14 cellular contexts compared by ENCODE assay signal in the genomic region with DNA sequence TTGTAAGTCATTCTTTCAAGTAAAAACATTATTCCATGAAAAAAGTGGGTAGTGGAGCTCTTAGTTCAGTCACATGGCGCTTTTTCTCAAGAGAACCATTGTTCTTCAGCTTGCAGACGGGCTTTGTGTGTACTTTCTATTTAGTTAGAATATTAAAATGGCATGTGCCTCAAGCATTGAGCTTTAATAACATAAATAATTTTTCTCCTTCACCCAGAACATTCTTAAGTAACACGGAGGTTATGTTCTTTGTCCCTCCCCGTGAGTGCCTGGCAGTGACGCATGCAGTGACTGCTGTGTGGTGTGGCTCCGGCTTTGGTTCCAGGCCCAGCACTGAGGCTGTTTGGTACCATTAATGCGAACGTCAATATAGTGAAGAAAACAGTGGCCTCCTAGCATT.
"Had no signal": no experiment of that assay in that cellular context is flagged by ENCODE, and none has a peak within 500 bp of the region (broad histone marks: within the 10 kb centered on the region; RNA-seq: fewer than 3 reads in every experiment).

No MANE protein-coding gene starts in this region.

- H3K27ac ChIP-seq: ascending aorta, cardiac muscle cell, left ventricle myocardium inferior, VCaP had no signal

- H3K9me3 Mint-ChIP-seq: activated naive CD8-positive, alpha-beta T cell treated with anti-CD3 and anti-CD28 coated beads for 36 hours; T-cell had no signal

- H3K27ac Mint-ChIP-seq: activated naive CD8-positive, alpha-beta T cell treated with anti-CD3 and anti-CD28 coated beads for 36 hours; nephron progenitor cell; stimulated activated naive CD8-positive, alpha-beta T cell treated with anti-CD3 and anti-CD28 coated beads, Interleukin-15, amount 100 ng/mL, for 72 hours; T-cell had no signal

- H3K4me3 Mint-ChIP-seq: activated naive CD8-positive, alpha-beta T cell treated with anti-CD3 and anti-CD28 coated beads for 36 hours; nephron progenitor cell; stimulated activated naive CD8-positive, alpha-beta T cell treated with anti-CD3 and anti-CD28 coated beads, Interleukin-15, amount 100 ng/mL, for 72 hours; T-cell had no signal

- H3K4me1 Mint-ChIP-seq: activated naive CD8-positive, alpha-beta T cell treated with anti-CD3 and anti-CD28 coated beads for 36 hours; stimulated activated naive CD8-positive, alpha-beta T cell treated with anti-CD3 and anti-CD28 coated beads, Interleukin-15, amount 100 ng/mL, for 72 hours; T-cell had no signal

- DNase-seq: activated CD4-positive, alpha-beta T cell treated with anti-CD3 and anti-CD28 coated beads for 4 hours; activated effector memory CD4-positive, alpha-beta T cell treated with anti-CD3 and anti-CD28 coated beads, Interleukin-2, amount 50 U/mL, for 16 hours; activated naive CD8-positive, alpha-beta T cell treated with anti-CD3 and anti-CD28 coated beads for 36 hours; activated T-cell treated with anti-CD3 and anti-CD28 coated beads, Interleukin-2, amount 50 U/mL, for 1 hour; erythroblast; left ventricle myocardium inferior; mesenchymal stem cell; nephron progenitor cell; stimulated activated CD4-positive, alpha-beta T cell treated with anti-CD3 and anti-CD28 coated beads, Interleukin-4, amount 100 ng/mL, for 24 hours; stimulated activated naive CD8-positive, alpha-beta T cell treated with anti-CD3 and anti-CD28 coated beads, Interleukin-15, amount 100 ng/mL, for 72 hours; T-cell had no signal

- ATAC-seq: stimulated activated naive CD8-positive, alpha-beta T cell treated with anti-CD3 and anti-CD28 coated beads, Interleukin-15, amount 100 ng/mL, for 72 hours; T-cell had no signal

- H3K36me3 Mint-ChIP-seq: activated naive CD8-positive, alpha-beta T cell treated with anti-CD3 and anti-CD28 coated beads for 36 hours; T-cell had no signal
